Comparison of ENCODE assay signal across 27 cellular contexts in the genomic region with DNA sequence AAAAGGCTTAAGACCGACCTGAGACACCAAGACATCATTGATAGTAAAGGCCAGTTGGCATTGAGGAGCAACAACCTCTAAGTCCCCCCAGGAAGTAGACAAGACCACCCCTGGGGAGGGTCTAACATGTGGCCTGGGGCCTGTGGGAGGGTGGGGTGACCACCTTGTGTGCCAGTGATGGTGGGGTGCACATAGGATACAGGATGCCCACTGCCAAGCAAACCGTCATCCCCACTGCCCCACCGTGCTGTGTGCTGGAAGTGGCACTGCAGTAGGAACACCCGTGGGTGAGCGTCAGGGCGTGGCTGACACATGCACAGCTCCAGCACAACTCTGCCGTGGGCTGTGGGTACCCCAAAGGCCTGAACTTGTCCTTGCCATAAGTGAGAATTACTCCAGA.
DNase-seq lines count a peak whose midpoint lies in the region; ATAC-seq, FAIRE-seq and TF ChIP-seq lines count a peak whose summit lies in the region.
"Had no signal": no experiment of that assay in that cellular context is flagged by ENCODE, and none has a peak within 500 bp of the region (broad histone marks: within the 10 kb centered on the region; RNA-seq: fewer than 3 reads in every experiment).

No MANE protein-coding gene starts in this region.

- H3K23me2 ChIP-seq in H1 (ENCODE audit: low read depth, low read length) = no peaks in the 10 kb centered on the region

- intact Hi-C loops in upper lobe of right lung (cut with DNase I) (no loop called here), vagina (cut with DNase I) (no loop called here), gastrocnemius medialis (cut with DNase I; ENCODE audit: low total_unique reads) (no loop called here), tibial artery (cut with DNase I; ENCODE audit: low total_unique reads) (no loop called here)

- no peak overlapping the region; the same call in 1 of the 2 replicates for H4K8ac ChIP-seq in H1 (ENCODE audit: extremely low read depth, insufficient read depth, low read length)
- no peak overlapping the region for H4K8ac ChIP-seq in neuronal stem cell (ENCODE audit: low read depth, low read length)

- H3K4ac ChIP-seq in H1 (replicated peaks; ENCODE audit: insufficient read length, low read depth, low read length) = no peak overlapping the region
- no peak overlapping the region for H3K4ac ChIP-seq in neuronal stem cell (ENCODE audit: low read length)

- H3K23ac ChIP-seq in H1 (ENCODE audit: insufficient read length) = no peak overlapping the region
- peak overlapping the region; percentile 32 for H3K23ac ChIP-seq in neuronal stem cell (ENCODE audit: low read depth, low read length, poor library complexity)

- H3K27me3 ChIP-seq in H1 (replicated peaks in 1 of 4; ENCODE audit: control insufficient read depth in 3 of 4, extremely low read depth in 1 of 4, insufficient read depth in 3 of 4, low read length in 3 of 4) (no peaks in the 10 kb centered on the region), neuronal stem cell (ENCODE audit: control insufficient read depth in 3 of 3, insufficient read depth in 3 of 3, low read depth in 1 of 3, low read length in 3 of 3) (no peaks in the 10 kb centered on the region), upper lobe of right lung (no peaks in the 10 kb centered on the region), vagina (no peaks in the 10 kb centered on the region), gastrocnemius medialis (no peaks in the 10 kb centered on the region), tibial artery (no peaks in the 10 kb centered on the region)
- H3K27me3 ChIP-seq: BLaER1 treated with 17β-estradiol and CSF1 and Interleukin-3, amounts not matched to agents 10 nM and 100 nM had no signal

- H3K36me3 ChIP-seq in H1 (ENCODE audit: control insufficient read depth in 2 of 4, insufficient read depth in 4 of 4, low read length in 3 of 4) (no peaks in the 10 kb centered on the region), neuronal stem cell (replicated peaks in 1 of 2; ENCODE audit: control insufficient read depth in 2 of 2, insufficient read depth in 2 of 2, low read length in 2 of 2) (no peaks in the 10 kb centered on the region), upper lobe of right lung (no peaks in the 10 kb centered on the region), vagina (no peaks in the 10 kb centered on the region), gastrocnemius medialis (no peaks in the 10 kb centered on the region), tibial artery (no peaks in the 10 kb centered on the region)
- H3K36me3 ChIP-seq: BLaER1 treated with 17β-estradiol and CSF1 and Interleukin-3, amounts not matched to agents 10 nM and 100 nM had no signal

- no peak overlapping the region for H3K27ac ChIP-seq in H1 (ENCODE audit: low read depth, low read length)
- no peak overlapping the region for H3K27ac ChIP-seq in neuronal stem cell (replicated peaks; ENCODE audit: low read length)
- no peak overlapping the region for H3K27ac ChIP-seq in upper lobe of right lung
- no peak overlapping the region for H3K27ac ChIP-seq in vagina
- H3K27ac ChIP-seq in gastrocnemius medialis = no peak overlapping the region
- H3K27ac ChIP-seq in tibial artery = no peak overlapping the region
- H3K27ac ChIP-seq: BLaER1 treated with 17β-estradiol and CSF1 and Interleukin-3, amounts not matched to agents 10 nM and 100 nM had no signal

- TF ChIP-seq CTCF in H1 (IDR thresholded peaks at IDR 0.05; ENCODE audit: control extremely low read depth in 1 of 3, insufficient read depth in 1 of 3, low read depth in 1 of 3, low read length in 3 of 3) (no peak), upper lobe of right lung (IDR thresholded peaks at IDR 0.05) (no peak), vagina (IDR thresholded peaks at IDR 0.05) (no peak), gastrocnemius medialis (IDR thresholded peaks at IDR 0.05 in 4 of 5, conservative IDR thresholded peaks at IDR 0.05 in 1 of 5) (no peak), tibial artery (IDR thresholded peaks at IDR 0.05) (no peak)

- H3K14ac ChIP-seq in H1 (ENCODE audit: insufficient read length) (no peak overlapping the region), neuronal stem cell (ENCODE audit: low read length) (no peak overlapping the region)

- H2AFZ ChIP-seq in H1 (ENCODE audit: low read length) (no peak overlapping the region), neuronal stem cell (ENCODE audit: low read length) (no peak overlapping the region)

- H3K79me2 ChIP-seq in H1 (ENCODE audit: control insufficient read depth in 1 of 2, insufficient read depth in 2 of 2, low read length in 2 of 2) = no peaks in the 10 kb centered on the region

- H4K91ac ChIP-seq in H1 (replicated peaks; ENCODE audit: insufficient read length, low read length) = no peak overlapping the region
- no peak overlapping the region for H4K91ac ChIP-seq in neuronal stem cell (ENCODE audit: low read depth, low read length, poor library complexity)

- H3K9ac ChIP-seq in H1 (replicated peaks in 1 of 4; ENCODE audit: extremely low read depth in 1 of 4, low read depth in 3 of 4, low read length in 3 of 4) (no peak overlapping the region), neuronal stem cell (ENCODE audit: low read depth, low read length, poor library complexity) (no peak overlapping the region)
- H3K9ac ChIP-seq: BLaER1 treated with 17β-estradiol and CSF1 and Interleukin-3, amounts not matched to agents 10 nM and 100 nM had no signal

- TF ChIP-seq POLR2A in H1 (IDR thresholded peaks at IDR 0.05; ENCODE audit: control extremely low read depth in 1 of 2, low read depth in 2 of 2, low read length in 2 of 2) (no peak), vagina (IDR thresholded peaks at IDR 0.05) (no peak), gastrocnemius medialis (IDR thresholded peaks at IDR 0.05) (no peak)

- H3K4me2 ChIP-seq in H1 (ENCODE audit: insufficient read depth in 1 of 2, low read depth in 2 of 2, low read length in 2 of 2) = no peak overlapping the region
- no peak overlapping the region for H3K4me2 ChIP-seq in neuronal stem cell (ENCODE audit: insufficient read depth, low read length, poor library complexity, severe bottlenecking)
- H3K4me2 ChIP-seq: BLaER1 treated with 17β-estradiol and CSF1 and Interleukin-3, amounts not matched to agents 10 nM and 100 nM had no signal

- in situ Hi-C loops in gastrocnemius medialis (cut with MboI; ENCODE audit: low sequenced_read_pairs in 4 of 4) = no loop called here

- H2BK5ac ChIP-seq in H1 (ENCODE audit: low read depth, low read length) (no peak overlapping the region), neuronal stem cell (ENCODE audit: low read length) (no peak overlapping the region)

- whole genome bisulfite sequencing in H1 (ENCODE audit: extremely low coverage in 1 of 2, insufficient coverage in 1 of 2, insufficient read length in 1 of 2, insufficient replicate concordance in 2 of 2, low coverage in 1 of 2, low lambda C conversion rate in 2 of 2, missing lambda C conversion rate in 1 of 2), 2 experiments = 85% methylated on average over 7 of the region's 7 CpGs; no CpG with 5 or more reads in 1 of the 2 experiments
- no CpG with 5 or more reads among the region's 7 CpGs for WGBS in neuronal stem cell (ENCODE audit: extremely low coverage in 2 of 2, insufficient read length in 2 of 2, insufficient replicate concordance in 1 of 2), 2 donors

- H3K79me1 ChIP-seq in H1 (ENCODE audit: low read depth, low read length) (no peaks in the 10 kb centered on the region), neuronal stem cell (ENCODE audit: low read depth, low read length) (peaks cover 2% of the 10 kb centered on the region)

- no peak overlapping the region for H2BK12ac ChIP-seq in H1 (ENCODE audit: low read depth, low read length)
- H2BK12ac ChIP-seq in neuronal stem cell (ENCODE audit: low read length) = no peak overlapping the region

- H2BK20ac ChIP-seq in H1 (ENCODE audit: low read length) = no peak overlapping the region

- H3K4me1 ChIP-seq in H1 (replicated peaks in 1 of 4; ENCODE audit: control insufficient read depth in 3 of 4, insufficient read depth in 4 of 4, low read length in 3 of 4) = no peaks in the 10 kb centered on the region
- H3K4me1 ChIP-seq in neuronal stem cell (ENCODE audit: control insufficient read depth in 2 of 2, insufficient read depth in 1 of 2, low read depth in 1 of 2, low read length in 2 of 2) = peaks cover 0 to 14% of the 10 kb centered on the region in 2 donors
- H3K4me1 ChIP-seq in upper lobe of right lung = no peaks in the 10 kb centered on the region
- no peaks in the 10 kb centered on the region for H3K4me1 ChIP-seq in vagina
- H3K4me1 ChIP-seq in gastrocnemius medialis = peaks cover 7 to 9% of the 10 kb centered on the region in 2 donors
- H3K4me1 ChIP-seq in tibial artery = peaks cover 0 to 3% (median 0%) of the 10 kb centered on the region in 4 donors
- H3K4me1 ChIP-seq: BLaER1 treated with 17β-estradiol and CSF1 and Interleukin-3, amounts not matched to agents 10 nM and 100 nM had no signal

- CTCF ChIA-PET in H1 (lab: Charles Lee; ENCODE audit: partially characterized antibody) = interaction anchor here (0.8 kb wide), 1 partner anchor 39 kb away, joined by 5 read pairs; no protein-coding TSS in a partner anchor

- no peak overlapping the region for H2BK120ac ChIP-seq in H1 (replicated peaks; ENCODE audit: low read depth, low read length)
- H2BK120ac ChIP-seq in neuronal stem cell (ENCODE audit: low read depth, low read length) = no peak overlapping the region

- 0 out of 2 replicates have a peak overlapping the region, but pooled peaks have one; percentile 34 for H2BK15ac ChIP-seq in H1 (ENCODE audit: low read length)
- no peak overlapping the region for H2BK15ac ChIP-seq in neuronal stem cell (ENCODE audit: low read length)

- DNase-seq in H1 (ENCODE audit: low read depth in 1 of 2, low spot score in 2 of 2) (no peak), neuronal stem cell (ENCODE audit: low spot score) (no peak), upper lobe of right lung (no peak), vagina (ENCODE audit: extremely low spot score in 2 of 2) (peak; percentile 54 to 58), NCI-H2227 (lab: John Stamatoyannopoulos, UW; ENCODE audit: unreplicated experiment) (no peak), gastrocnemius medialis (no peak), SHP77 treated with DMSO at 0.1 percent for 48 hours (lab: John Stamatoyannopoulos, UW) (no peak), tibial artery (no peak)
- DNase-seq: 8988T; ACHN; AML-193; CD4-positive, alpha-beta memory T cell; CD4-positive, CD25-positive, alpha-beta regulatory T cell; CD8-positive, alpha-beta memory T cell; COR-L47; DMS 273 treated with DMSO at 0.1 percent for 48 hours; DMS153; DMS53; DMS79; DND-41; EL; GDM1 had no signal

- FAIRE-seq in H1 (lab: Jason Lieb, UNC) = no peak
- FAIRE-seq: A204.1, GM12878, GM12892, GM18507 had no signal

- TF ChIP-seq EP300 in H1 (IDR thresholded peaks at IDR 0.05; ENCODE audit: borderline replicate concordance in 1 of 2, low read depth in 2 of 2, low read length in 2 of 2) = no peak

- H3K56ac ChIP-seq in H1 (replicated peaks; ENCODE audit: insufficient read length, low read depth, low read length) = no peak overlapping the region

- H3K18ac ChIP-seq in H1 (ENCODE audit: extremely low read depth, low read length) = no peak overlapping the region
- peak overlapping the region; percentile 61 for H3K18ac ChIP-seq in neuronal stem cell (ENCODE audit: low read length)

- ATAC-seq in upper lobe of right lung = peak; percentile 19
- no peak for ATAC-seq in gastrocnemius medialis
- ATAC-seq: GM12878 had no signal

- POLR2A ChIA-PET in H1 (lab: Charles Lee; ENCODE audit: partially characterized antibody) = no interaction called here

- H2AK5ac ChIP-seq in H1 (ENCODE audit: low read depth, low read length) = no peak overlapping the region
- no peak overlapping the region for H2AK5ac ChIP-seq in neuronal stem cell (ENCODE audit: low read depth, low read length)

- no peak overlapping the region for H4K5ac ChIP-seq in H1 (ENCODE audit: insufficient read length, low read depth, low read length)

- no peaks in the 10 kb centered on the region for H4K20me1 ChIP-seq in H1 (replicated peaks in 1 of 2; ENCODE audit: control insufficient read depth in 1 of 2, insufficient read depth in 2 of 2, low read length in 2 of 2)
- H4K20me1 ChIP-seq: BLaER1 treated with 17β-estradiol and CSF1 and Interleukin-3, amounts not matched to agents 10 nM and 100 nM had no signal

- no peak for TF ChIP-seq RAD21 in H1 (IDR thresholded peaks at IDR 0.05 in 1 of 2, conservative IDR thresholded peaks at IDR 0.05 in 1 of 2; ENCODE audit: low read depth in 2 of 2, low read length in 2 of 2)

- no peak overlapping the region for H3K4me3 ChIP-seq in H1 (ENCODE audit: extremely low read depth in 1 of 4, insufficient read depth in 2 of 4, low read depth in 3 of 4, low read length in 4 of 4)
- peak overlapping the region in 1 of 2 donors; percentile 15 for H3K4me3 ChIP-seq in neuronal stem cell (ENCODE audit: low read length in 2 of 2)
- no peak overlapping the region for H3K4me3 ChIP-seq in upper lobe of right lung
- no peak overlapping the region for H3K4me3 ChIP-seq in vagina
- H3K4me3 ChIP-seq in gastrocnemius medialis = no peak overlapping the region
- no peak overlapping the region for H3K4me3 ChIP-seq in tibial artery
- H3K4me3 ChIP-seq: BLaER1 treated with 17β-estradiol and CSF1 and Interleukin-3, amounts not matched to agents 10 nM and 100 nM; GM12878 had no signal

- H3K9me3 ChIP-seq in H1 (ENCODE audit: insufficient read depth in 2 of 2, low read depth in 1 of 2, low read length in 1 of 2) = no peaks in the 10 kb centered on the region
- no peaks in the 10 kb centered on the region for H3K9me3 ChIP-seq in neuronal stem cell (replicated peaks in 1 of 2; ENCODE audit: control insufficient read depth in 2 of 2, insufficient read depth in 1 of 2, low read depth in 1 of 2, low read length in 2 of 2)
- no peaks in the 10 kb centered on the region for H3K9me3 ChIP-seq in upper lobe of right lung
- H3K9me3 ChIP-seq in vagina = no peaks in the 10 kb centered on the region
- H3K9me3 ChIP-seq in gastrocnemius medialis = no peaks in the 10 kb centered on the region
- no peaks in the 10 kb centered on the region for H3K9me3 ChIP-seq in tibial artery
- H3K9me3 ChIP-seq: BLaER1 treated with 17β-estradiol and CSF1 and Interleukin-3, amounts not matched to agents 10 nM and 100 nM had no signal

Comparison
In these comparisons a context has a peak if more than half of its experiments do, and no peak if none do; other contexts are left out.
1. DNase-seq: peak in vagina (2 of 2); none in H1 (0 of 2), neuronal stem cell (single experiment), upper lobe of right lung (single experiment), NCI-H2227 (single experiment), gastrocnemius medialis (0 of 2), SHP77 treated with DMSO at 0.1 percent for 48 hours (single experiment) and tibial artery (0 of 2).